In genomic region chr2:182584462-182584861, GRCh38 we compare ENCODE assay signal across 28 cellular contexts.
DNase-seq lines count a peak whose midpoint lies in the region; ATAC-seq and TF ChIP-seq lines count a peak whose summit lies in the region.
"Had no signal": no experiment of that assay in that cellular context is flagged by ENCODE, and none has a peak within 500 bp of the region (broad histone marks: within the 10 kb centered on the region; RNA-seq: fewer than 3 reads in every experiment).

No MANE protein-coding gene starts in this region.

- 0 out of 2 replicates have a peak overlapping the region, but pooled peaks have one; percentile 3 for H3K27ac ChIP-seq in SK-N-MC
- peak overlapping the region in 1 of 10 donors; percentile 29 for H3K27ac ChIP-seq in heart right ventricle
- no peak overlapping the region for H3K27ac ChIP-seq in neuronal stem cell (replicated peaks; ENCODE audit: low read length)
- no peak overlapping the region for H3K27ac ChIP-seq in trophoblast cell (ENCODE audit: low read depth, low read length)
- no peak overlapping the region for H3K27ac ChIP-seq in testis
- H3K27ac ChIP-seq: 22Rv1 had no signal

- TF ChIP-seq CTCF in heart right ventricle (IDR thresholded peaks at IDR 0.05) (no peak), testis (IDR thresholded peaks at IDR 0.05) (no peak)

- H3K27me3 ChIP-seq in heart right ventricle = no peaks in the 10 kb centered on the region
- no peaks in the 10 kb centered on the region for H3K27me3 ChIP-seq in neuronal stem cell (ENCODE audit: control insufficient read depth in 3 of 3, insufficient read depth in 3 of 3, low read depth in 1 of 3, low read length in 3 of 3)
- H3K27me3 ChIP-seq in trophoblast cell (ENCODE audit: insufficient read depth, low read length) = no peaks in the 10 kb centered on the region
- H3K27me3 ChIP-seq in testis = no peaks in the 10 kb centered on the region
- H3K27me3 ChIP-seq: BE2C had no signal

- intact Hi-C loops in heart right ventricle (cut with DNase I) = loop anchor here in 2 of 10 donors (10.0 kb wide), 1 partner anchor 120 kb away; no protein-coding TSS in a partner anchor
- intact Hi-C loops in testis (cut with DNase I; ENCODE audit: low total_unique reads) = no loop called here

- no peaks in the 10 kb centered on the region for H3K36me3 ChIP-seq in SK-N-MC (ENCODE audit: insufficient read depth, low read length)
- no peaks in the 10 kb centered on the region for H3K36me3 ChIP-seq in heart right ventricle
- no peaks in the 10 kb centered on the region for H3K36me3 ChIP-seq in neuronal stem cell (replicated peaks in 1 of 2; ENCODE audit: control insufficient read depth in 2 of 2, insufficient read depth in 2 of 2, low read length in 2 of 2)
- no peaks in the 10 kb centered on the region for H3K36me3 ChIP-seq in trophoblast cell (ENCODE audit: control insufficient read depth in 1 of 2, insufficient read depth in 2 of 2, low read length in 2 of 2)
- no peaks in the 10 kb centered on the region for H3K36me3 ChIP-seq in testis (ENCODE audit: low read depth, missing control alignments)
- H3K36me3 ChIP-seq: BE2C, HAP-1 had no signal

- H3K4me1 ChIP-seq in heart right ventricle (no peaks in the 10 kb centered on the region), neuronal stem cell (ENCODE audit: control insufficient read depth in 2 of 2, insufficient read depth in 1 of 2, low read depth in 1 of 2, low read length in 2 of 2) (peaks cover 0 to 4% of the 10 kb centered on the region in 2 donors), trophoblast cell (ENCODE audit: control insufficient read depth in 1 of 2, insufficient read depth in 2 of 2, low read length in 2 of 2) (no peaks in the 10 kb centered on the region), testis (no peaks in the 10 kb centered on the region)
- H3K4me1 ChIP-seq: BE2C, HAP-1 had no signal

- H3K23ac ChIP-seq in neuronal stem cell (ENCODE audit: low read depth, low read length, poor library complexity) (no peak overlapping the region), trophoblast cell (ENCODE audit: low read length) (no peak overlapping the region)

- H3K9ac ChIP-seq in SK-N-MC (ENCODE audit: insufficient read length) = no peak overlapping the region
- no peak overlapping the region for H3K9ac ChIP-seq in neuronal stem cell (ENCODE audit: low read depth, low read length, poor library complexity)
- H3K9ac ChIP-seq in trophoblast cell (ENCODE audit: low read length) = no peak overlapping the region

- H2BK5ac ChIP-seq in neuronal stem cell (ENCODE audit: low read length) (no peak overlapping the region), trophoblast cell (ENCODE audit: low read depth, low read length, poor library complexity) (no peak overlapping the region)

- H2BK120ac ChIP-seq in neuronal stem cell (ENCODE audit: low read depth, low read length) (no peak overlapping the region), trophoblast cell (ENCODE audit: insufficient read depth, low read length, poor library complexity) (no peak overlapping the region)

- H3K4ac ChIP-seq in neuronal stem cell (ENCODE audit: low read length) (no peak overlapping the region), trophoblast cell (ENCODE audit: low read depth, low read length) (no peak overlapping the region)

- H3K18ac ChIP-seq in neuronal stem cell (ENCODE audit: low read length) = no peak overlapping the region
- H3K18ac ChIP-seq in trophoblast cell (ENCODE audit: low read length) = no peak overlapping the region

- WGBS in heart right ventricle, 2 donors = 33 to 63% methylated on average over 3 of the region's 3 CpGs
- no CpG with 5 or more reads among the region's 3 CpGs for WGBS in neuronal stem cell (ENCODE audit: extremely low coverage in 2 of 2, insufficient read length in 2 of 2, insufficient replicate concordance in 1 of 2), 2 donors
- WGBS in trophoblast cell (ENCODE audit: extremely low coverage, insufficient coverage, insufficient read length) = no CpG with 5 or more reads among the region's 3 CpGs
- WGBS in testis, 2 donors = 89 to 90% methylated on average over 3 of the region's 3 CpGs

- H3K14ac ChIP-seq in neuronal stem cell (ENCODE audit: low read length) (no peak overlapping the region), trophoblast cell (ENCODE audit: low read length) (no peak overlapping the region)

- DNase-seq in NCI-H146 (lab: John Stamatoyannopoulos, UW) (peak; percentile 4), NCI-H146 treated with DMSO at 0.1 percent for 48 hours (lab: John Stamatoyannopoulos, UW; ENCODE audit: unreplicated experiment) (no peak), SK-N-MC (ENCODE audit: low read depth, low spot score) (no peak), heart right ventricle (peak; percentile 38 to 54), neuronal stem cell (ENCODE audit: low spot score) (no peak), trophoblast cell (no peak), testis (no peak)
- DNase-seq: ACHN; BE2C; CD8-positive, alpha-beta memory T cell; DMS 273 treated with DMSO at 0.1 percent for 48 hours; DMS79; EL; GDM1; GOT3; HFFc6; NCI-H1092; NCI-H1417 treated with DMSO at 0.1 percent for 48 hours; NCI-H1930; NCI-H2227 treated with DMSO at 0.1 percent for 48 hours; NCI-H510A; NCI-H748 treated with DMSO at 0.1 percent for 48 hours; NK-92 treated with Interleukin-12 subunit alpha and Interleukin-12 subunit beta, amount 100 ng/mL, for 24 hours; PC-3; SHP77 had no signal

- H3K79me2 ChIP-seq in trophoblast cell (ENCODE audit: control insufficient read depth, insufficient read depth, low read length, poor library complexity) = no peaks in the 10 kb centered on the region

- no peak overlapping the region for H4K12ac ChIP-seq in trophoblast cell (ENCODE audit: low read depth, low read length)

- H3K4me2 ChIP-seq in neuronal stem cell (ENCODE audit: insufficient read depth, low read length, poor library complexity, severe bottlenecking) = no peak overlapping the region
- H3K4me2 ChIP-seq in trophoblast cell (ENCODE audit: low read length) = no peak overlapping the region

- no peak overlapping the region for H2AK5ac ChIP-seq in neuronal stem cell (ENCODE audit: low read depth, low read length)
- no peak overlapping the region for H2AK5ac ChIP-seq in trophoblast cell (ENCODE audit: low read length)

- no peak for TF ChIP-seq POLR2A in testis (IDR thresholded peaks at IDR 0.05)

- H4K91ac ChIP-seq in neuronal stem cell (ENCODE audit: low read depth, low read length, poor library complexity) (no peak overlapping the region), trophoblast cell (ENCODE audit: low read depth, low read length) (no peak overlapping the region)

- H2BK12ac ChIP-seq in neuronal stem cell (ENCODE audit: low read length) (no peak overlapping the region), trophoblast cell (ENCODE audit: low read length) (no peak overlapping the region)

- no peak overlapping the region for H2BK15ac ChIP-seq in neuronal stem cell (ENCODE audit: low read length)

- H2AFZ ChIP-seq in neuronal stem cell (ENCODE audit: low read length) (peak overlapping the region; percentile 45), trophoblast cell (ENCODE audit: insufficient read depth, low read length, poor library complexity) (no peak overlapping the region)

- H3K4me3 ChIP-seq in SK-N-MC (no peak overlapping the region), heart right ventricle (no peak overlapping the region), neuronal stem cell (ENCODE audit: low read length in 2 of 2) (no peak overlapping the region), trophoblast cell (ENCODE audit: low read depth, low read length) (no peak overlapping the region), testis (no peak overlapping the region)
- H3K4me3 ChIP-seq: HAP-1 had no signal

- peak; percentile 48 to 99 (median 89) for ATAC-seq in heart right ventricle
- no peak for ATAC-seq in HG03159 (IDR thresholded peaks at IDR 0.05; ENCODE audit: unreplicated experiment)
- ATAC-seq: PC-3 had no signal

- H3K9me3 ChIP-seq in SK-N-MC (ENCODE audit: low read depth, low read length) (no peaks in the 10 kb centered on the region), heart right ventricle (no peaks in the 10 kb centered on the region), neuronal stem cell (replicated peaks in 1 of 2; ENCODE audit: control insufficient read depth in 2 of 2, insufficient read depth in 1 of 2, low read depth in 1 of 2, low read length in 2 of 2) (no peaks in the 10 kb centered on the region), trophoblast cell (ENCODE audit: insufficient read depth, low read depth, low read length) (no peaks in the 10 kb centered on the region), testis (no peaks in the 10 kb centered on the region)
- H3K9me3 ChIP-seq: BE2C, HAP-1 had no signal

- H3K79me1 ChIP-seq in neuronal stem cell (ENCODE audit: low read depth, low read length) (no peaks in the 10 kb centered on the region), trophoblast cell (ENCODE audit: low read length) (no peaks in the 10 kb centered on the region)

- H4K8ac ChIP-seq in neuronal stem cell (ENCODE audit: low read depth, low read length) (no peak overlapping the region), trophoblast cell (ENCODE audit: low read depth, low read length) (no peak overlapping the region)

Comparison
In these comparisons a context has a peak if more than half of its experiments do, and no peak if none do; other contexts are left out.
1. DNase-seq: peak in NCI-H146 (single experiment) and heart right ventricle (2 of 2); none in NCI-H146 treated with DMSO at 0.1 percent for 48 hours (single experiment), SK-N-MC (single experiment), neuronal stem cell (single experiment), trophoblast cell (0 of 2) and testis (single experiment).